ENCODE assay signal across 8 cellular contexts in genomic region chr7:100873599-100874299, GRCh38. TPM values are rescaled to one million over a fixed set of nuclear protein-coding genes. Genes with fewer than 3 reads are reported as not detected.
DNase-seq lines count a peak whose midpoint lies in the region; ATAC-seq and TF ChIP-seq lines count a peak whose summit lies in the region.

No MANE protein-coding gene starts in this region.

- peaks cover 17% of the 10 kb centered on the region for H3K4me1 Mint-ChIP-seq in GM23338
- peaks cover 27% of the 10 kb centered on the region for H3K4me1 Mint-ChIP-seq in T-helper 17 cell

- H3K79me2 ChIP-seq in GM23338 (replicated peaks; ENCODE audit: insufficient read depth) (peaks cover 41% of the 10 kb centered on the region), smooth muscle cell (ENCODE audit: low read depth) (peaks cover 49% of the 10 kb centered on the region)

- peaks cover 29% of the 10 kb centered on the region for H3F3A ChIP-seq in GM23338 (replicated peaks; ENCODE audit: low read depth)
- peaks cover 10% of the 10 kb centered on the region for H3F3A ChIP-seq in smooth muscle cell (ENCODE audit: low read depth)

- WGBS in gastroesophageal sphincter (ENCODE audit: low coverage in 1 of 2), 2 donors = 69% methylated on average over 2 of the region's 10 CpGs; no CpG with 5 or more reads in 1 of the 2 donors
- WGBS in smooth muscle cell (ENCODE audit: low lambda C conversion rate) = 98% methylated on average over 10 of the region's 10 CpGs

- H3K27me3 ChIP-seq in GM23338 (ENCODE audit: insufficient read depth) = no peaks in the 10 kb centered on the region
- H3K27me3 ChIP-seq in gastroesophageal sphincter = no peaks in the 10 kb centered on the region
- no peaks in the 10 kb centered on the region for H3K27me3 ChIP-seq in smooth muscle cell (ENCODE audit: low read depth)

- peaks cover 3% of the 10 kb centered on the region; the same call in 2 of the 3 replicates for H3K9me3 Mint-ChIP-seq in GM23338

- H3K4me1 ChIP-seq in GM23338 (ENCODE audit: insufficient read depth) (peaks cover 8% of the 10 kb centered on the region), gastroesophageal sphincter (peaks cover 3 to 64% (median 24%) of the 10 kb centered on the region in 3 donors), smooth muscle cell (ENCODE audit: low read depth) (peaks cover 13% of the 10 kb centered on the region)

- no peak overlapping the region for H3K9ac ChIP-seq in smooth muscle cell (ENCODE audit: low read depth)

- H4K20me1 ChIP-seq in GM23338 (replicated peaks; ENCODE audit: insufficient read depth) = peaks cover 34% of the 10 kb centered on the region
- H4K20me1 ChIP-seq in smooth muscle cell (ENCODE audit: low read depth) = peaks cover 34% of the 10 kb centered on the region

- H3K27ac ChIP-seq in GM23338 (ENCODE audit: low read depth) (peak overlapping the region; percentile 99), gastroesophageal sphincter (peak overlapping the region; percentile 73 to 98 (median 92)), smooth muscle cell (ENCODE audit: low read depth) (peak overlapping the region; percentile 97)

- no peaks in the 10 kb centered on the region for H3K9me2 ChIP-seq in GM23338 (ENCODE audit: insufficient read depth)

- H3K4me3 ChIP-seq in GM23338 (peak overlapping the region; percentile 98), gastroesophageal sphincter (peak overlapping the region in 1 of 2 donors; percentile 67), smooth muscle cell (peak overlapping the region; percentile 100)

- no peak for TF ChIP-seq POLR2A in gastroesophageal sphincter (IDR thresholded peaks at IDR 0.05)

- no peak for ATAC-seq in GM23338
- no peak for ATAC-seq in T-helper 17 cell
- ATAC-seq in gastroesophageal sphincter = no peak
- ATAC-seq in HG03280 (IDR thresholded peaks at IDR 0.05; ENCODE audit: unreplicated experiment) = no peak

- H3K36me3 Mint-ChIP-seq in GM23338 (ENCODE audit: low read depth) (peaks cover 90% of the 10 kb centered on the region), T-helper 17 cell (ENCODE audit: low read depth) (peaks cover 10% of the 10 kb centered on the region)

- no peak for TF ChIP-seq EP300 in gastroesophageal sphincter (IDR thresholded peaks at IDR 0.05)

- H3K4me2 ChIP-seq in GM23338 = peak overlapping the region; percentile 93
- H3K4me2 ChIP-seq in smooth muscle cell = peak overlapping the region; percentile 90

- no peaks in the 10 kb centered on the region for H3K9me3 ChIP-seq in T-helper 17 cell (ENCODE audit: control insufficient read depth, low read length, poor library complexity, severe bottlenecking)
- H3K9me3 ChIP-seq in gastroesophageal sphincter = no peaks in the 10 kb centered on the region
- no peaks in the 10 kb centered on the region for H3K9me3 ChIP-seq in smooth muscle cell (replicated peaks; ENCODE audit: low read depth)

- peaks cover 34% of the 10 kb centered on the region for H3K36me3 ChIP-seq in GM23338 (ENCODE audit: insufficient read depth)
- H3K36me3 ChIP-seq in gastroesophageal sphincter = peaks cover 0 to 61% of the 10 kb centered on the region in 2 donors
- H3K36me3 ChIP-seq in smooth muscle cell (ENCODE audit: low read depth) = peaks cover 7% of the 10 kb centered on the region

- H3K27ac Mint-ChIP-seq in GM23338 = peak overlapping the region; percentile 99
- H3K27ac Mint-ChIP-seq in T-helper 17 cell = peak overlapping the region; percentile 94

- no peak for DNase-seq in GM23338 (ENCODE audit: low spot score)
- no peak for DNase-seq in T-helper 17 cell
- no peak for DNase-seq in smooth muscle cell (lab: John Stamatoyannopoulos, UW; ENCODE audit: unreplicated experiment)
- DNase-seq in iPS-NIHi7 (ENCODE audit: extremely low spot score) = no peak
- DNase-seq in NCI-H146 treated with DMSO at 0.1 percent for 48 hours (lab: John Stamatoyannopoulos, UW; ENCODE audit: unreplicated experiment) = no peak
- no peak for DNase-seq in ACHN

- in situ Hi-C loops in ACHN (cut with HindIII; ENCODE audit: low pct_ligation_motif_present, low pct_unique_long_range_greater_than_20kb, low sequenced_read_pairs) = no loop called here

- TF ChIP-seq CTCF in GM23338 (conservative IDR thresholded peaks at IDR 0.05; ENCODE audit: low read depth in 2 of 2) (no peak), gastroesophageal sphincter (IDR thresholded peaks at IDR 0.05) (no peak), smooth muscle cell (IDR thresholded peaks at IDR 0.05; ENCODE audit: borderline replicate concordance, insufficient read depth, poor library complexity, severe bottlenecking) (no peak)

- H2AFZ ChIP-seq in GM23338 = no peak overlapping the region
- no peak overlapping the region for H2AFZ ChIP-seq in smooth muscle cell (ENCODE audit: low read depth)

- H3K27me3 Mint-ChIP-seq in GM23338 (ENCODE audit: insufficient read depth, low read depth, poor library complexity) = peaks cover 26% of the 10 kb centered on the region
- no peaks in the 10 kb centered on the region for H3K27me3 Mint-ChIP-seq in T-helper 17 cell

- H3K4me3 Mint-ChIP-seq in GM23338 (peak overlapping the region; percentile 100), T-helper 17 cell (peak overlapping the region; percentile 98)

TF ChIP-seq in GM23338, 12 proteins besides CTCF, POLR2A, EP300 and RAD21 (continues in another document):
- TF ChIP-seq EZH2 (IDR thresholded peaks at IDR 0.05; ENCODE audit: low read depth, unreplicated experiment) (no peak), CREB1 (CRISPR knock-in tag; IDR thresholded peaks at IDR 0.05; ENCODE audit: low read depth) (no peak), ZNF114 (CRISPR knock-in tag; IDR thresholded peaks at IDR 0.05) (no peak), JUNB (IDR thresholded peaks at IDR 0.05; ENCODE audit: unreplicated experiment) (no peak), STAT1 (IDR thresholded peaks at IDR 0.05; ENCODE audit: unreplicated experiment) (no peak), ETS1 (IDR thresholded peaks at IDR 0.05) (no peak), EZH2phosphoT487 (IDR thresholded peaks at IDR 0.05; ENCODE audit: unreplicated experiment) (no peak), ZNF331 (CRISPR knock-in tag; IDR thresholded peaks at IDR 0.05; ENCODE audit: low read depth) (no peak)

RNA-seq across cellular contexts. Expression of gene SRRT, which starts 1.2 kb away (rescaled TPM):
- 98.3 and 113 TPM in 2 replicates for total RNA-seq in GM23338 (2014; rRNA removed; shearing (Covaris generic))
- polyA plus RNA-seq in GM23338 (2016; fragmentation: Nextera tagmentation; extraction: Ambion mirVana) = 125 and 140 TPM in 2 replicates
- 100 to 1,000 TPM; 246 to 255 TPM for total RNA-seq in T-helper 17 cell
- total RNA-seq in gastroesophageal sphincter = 10 to 100 TPM; 47.5 to 73.4 (median 57.0) TPM
- 17.8 and 32.1 TPM in 2 replicates for total RNA-seq in smooth muscle cell
- polyA plus RNA-seq in smooth muscle cell = 63.6 and 87.5 TPM in 2 replicates

RNA-seq across cellular contexts. Expression of gene TRIP6, which starts 6.6 kb away (rescaled TPM):
- total RNA-seq in GM23338 (2014; rRNA removed; shearing (Covaris generic)) = 106 and 112 TPM in 2 replicates
- polyA plus RNA-seq in GM23338 (2016; fragmentation: Nextera tagmentation; extraction: Ambion mirVana) = 44.6 and 45.0 TPM in 2 replicates
- total RNA-seq in T-helper 17 cell = 1 to 10 TPM; 8.5 to 9.8 TPM
- total RNA-seq in gastroesophageal sphincter = 10 to 100 TPM; 71.9 to 94.3 (median 89.5) TPM
- 41.9 and 46.8 TPM in 2 replicates for total RNA-seq in smooth muscle cell
- polyA plus RNA-seq in smooth muscle cell = 65.6 and 87.0 TPM in 2 replicates

RNA-seq across cellular contexts. Expression of gene UFSP1, which starts 15.8 kb away (rescaled TPM):
- total RNA-seq in GM23338 (2014; rRNA removed; shearing (Covaris generic)) = 11.5 and 11.8 TPM in 2 replicates
- polyA plus RNA-seq in GM23338 (2016; fragmentation: Nextera tagmentation; extraction: Ambion mirVana) (2.0 and 4.1 TPM in 2 replicates), smooth muscle cell (2.6 and 2.9 TPM in 2 replicates)
- total RNA-seq in T-helper 17 cell (1 to 10 TPM; 1.6 to 2.2 TPM), gastroesophageal sphincter (1 to 10 TPM; 5.4 to 9.2 (median 7.7) TPM), smooth muscle cell (0.31 and 1.2 TPM in 2 replicates)

RNA-seq across cellular contexts. Expression of gene SLC12A9, which starts 21.2 kb away (rescaled TPM):
- 32.3 and 39.9 TPM in 2 replicates for total RNA-seq in GM23338 (2014; rRNA removed; shearing (Covaris generic))
- 9.7 and 10.3 TPM in 2 replicates for polyA plus RNA-seq in GM23338 (2016; fragmentation: Nextera tagmentation; extraction: Ambion mirVana)
- 10 to 100 TPM; 43.9 to 50.9 TPM for total RNA-seq in T-helper 17 cell
- 10 to 100 TPM; 11.2 to 32.9 (median 20.2) TPM for total RNA-seq in gastroesophageal sphincter
- total RNA-seq in smooth muscle cell = 8.9 and 16.8 TPM in 2 replicates
- polyA plus RNA-seq in smooth muscle cell = 12.1 and 17.8 TPM in 2 replicates

RNA-seq across cellular contexts. Expression of gene ACHE, which starts 21.9 kb away (rescaled TPM):
- 1.5 and 3.7 TPM in 2 replicates for total RNA-seq in GM23338 (2014; rRNA removed; shearing (Covaris generic))
- 3.6 and 3.9 TPM in 2 replicates for polyA plus RNA-seq in GM23338 (2016; fragmentation: Nextera tagmentation; extraction: Ambion mirVana)
- under 1 TPM; 0.21 to 0.25 TPM for total RNA-seq in T-helper 17 cell
- total RNA-seq in gastroesophageal sphincter = 1 to 10 TPM in 3 of 4 donors, under 1 TPM in 1; 0.62 to 3.6 (median 1.1) TPM
- total RNA-seq in smooth muscle cell = 2.6 and 3.2 TPM in 2 replicates
- 2.8 and 3.5 TPM in 2 replicates for polyA plus RNA-seq in smooth muscle cell
